In genomic region chr1:161131721-161132409, GRCh38 we compare ENCODE assay signal across 1 cellular context.
TF ChIP-seq lines count a peak whose summit lies in the region.

No MANE protein-coding gene starts in this region.

TF ChIP-seq in H1, 55 proteins besides CTCF, POLR2A, EP300 and RAD21:
- TF ChIP-seq GABPA (IDR thresholded peaks at IDR 0.05; ENCODE audit: borderline replicate concordance, insufficient read depth, low read length): no peak
- no peak for TF ChIP-seq POU5F1 (IDR thresholded peaks at IDR 0.05; ENCODE audit: low read depth, low read length)
- TF ChIP-seq CEBPB (IDR thresholded peaks at IDR 0.05; ENCODE audit: low read depth, low read length): no peak
- peak; percentile 68 for TF ChIP-seq SAP30 (IDR thresholded peaks at IDR 0.05; ENCODE audit: insufficient read depth, insufficient replicate concordance, low read length)
- no peak for TF ChIP-seq RNF2 (IDR thresholded peaks at IDR 0.05; ENCODE audit: borderline replicate concordance, low read depth, low read length, missing control alignments, poor library complexity, severe bottlenecking)
- peak; percentile 79 for TF ChIP-seq E2F6 (IDR thresholded peaks at IDR 0.05)
- no peak for TF ChIP-seq CBX5 (IDR thresholded peaks at IDR 0.05; ENCODE audit: low read depth, low read length)
- TF ChIP-seq TCF12 (IDR thresholded peaks at IDR 0.05; ENCODE audit: low read depth, low read length): no peak
- TF ChIP-seq HDAC2 (IDR thresholded peaks at IDR 0.05; ENCODE audit: borderline replicate concordance in 1 of 2, low read depth in 2 of 2, low read length in 2 of 2): peak in 1 of 2 experiments; percentile 88; a peak in 1 of 4 replicates
- TF ChIP-seq ASH2L (IDR thresholded peaks at IDR 0.05; ENCODE audit: low read length): peak; percentile 80
